ENCODE assay signal across 10 cellular contexts in genomic region chr12:111429760-111430417, GRCh38. TPM values are rescaled to one million over a fixed set of nuclear protein-coding genes. Genes with fewer than 3 reads are reported as not detected.
DNase-seq lines count a peak whose midpoint lies in the region; ATAC-seq and TF ChIP-seq lines count a peak whose summit lies in the region.
"Had no signal": no experiment of that assay in that cellular context is flagged by ENCODE, and none has a peak within 500 bp of the region (broad histone marks: within the 10 kb centered on the region; RNA-seq: fewer than 3 reads in every experiment).

No MANE protein-coding gene starts in this region.

- no peak overlapping the region for H2AFZ ChIP-seq in OCI-LY3 (ENCODE audit: low read depth, low read length)

- H3K4me2 ChIP-seq in OCI-LY3 (ENCODE audit: low read length): peak overlapping the region; percentile 78

- CTCF ChIA-PET in A673 (lab: Charles Lee): interaction anchor here (1.2 kb wide), 1 partner anchor 33 kb away, joined by 4 read pairs; no protein-coding TSS in a partner anchor
- CTCF ChIA-PET in activated naive CD4-positive, alpha-beta T cell treated with anti-CD3 and anti-CD28 coated beads, Interleukin-2, amount 10 ng/mL, durations not matched to agents 7 days and 5 days (lab: Charles Lee): interaction anchor here (0.8 to 4.3 kb wide), 8 partner anchors 14 to 33 kb away, joined by 3 to 27 read pairs (median 4); no protein-coding TSS in a partner anchor

- DNase-seq in A673 (ENCODE audit: low spot score) (peak; percentile 45), NCI-H226 (no peak), mucosa of gallbladder (ENCODE audit: low spot score) (no peak), MV-4-11 (lab: John Stamatoyannopoulos, UW) (no peak)
- DNase-seq in activated naive CD4-positive, alpha-beta T cell treated with anti-CD3 and anti-CD28 coated beads, Interleukin-2, amount 10 ng/mL, durations not matched to agents 7 days and 5 days: peak; percentile 85
- no peak for DNase-seq in natural killer cell treated with Interleukin-12 subunit alpha and Interleukin-12 subunit beta and Interleukin-15 and Interleukin-18, amount 100 ng/mL, for 72 hours (ENCODE audit: low spot score)
- DNase-seq: pancreas had no signal

- intact Hi-C loops in A673 (cut with micrococcal nuclease; ENCODE audit: unreplicated experiment): no loop called here

- H3K9ac ChIP-seq in OCI-LY3 (ENCODE audit: low read length): peak overlapping the region; percentile 18

- peaks cover 98% of the 10 kb centered on the region for H3K4me1 Mint-ChIP-seq in activated naive CD4-positive, alpha-beta T cell treated with anti-CD3 and anti-CD28 coated beads, Interleukin-2, amount 10 ng/mL, durations not matched to agents 7 days and 5 days
- H3K4me1 Mint-ChIP-seq in natural killer cell treated with Interleukin-12 subunit alpha and Interleukin-12 subunit beta and Interleukin-15 and Interleukin-18, amount 100 ng/mL, for 72 hours (ENCODE audit: low read depth in 2 of 2): peaks cover 75 to 78% of the 10 kb centered on the region in 2 donors

- ATAC-seq in natural killer cell treated with Interleukin-12 subunit alpha and Interleukin-12 subunit beta and Interleukin-15 and Interleukin-18, amount 100 ng/mL, for 72 hours: peak; percentile 17 to 39
- no peak for ATAC-seq in HG03139 (IDR thresholded peaks at IDR 0.05; ENCODE audit: unreplicated experiment)

- H4K20me1 ChIP-seq in OCI-LY3 (ENCODE audit: insufficient read depth, low read length): peaks cover 95% of the 10 kb centered on the region

- H3K27me3 ChIP-seq in A673 (replicated peaks; ENCODE audit: insufficient read depth, low read depth, low read length, poor library complexity) (no peaks in the 10 kb centered on the region), OCI-LY3 (ENCODE audit: low read depth, low read length) (peaks cover 36% of the 10 kb centered on the region)
- H3K27me3 ChIP-seq: pancreas had no signal

- H3K4me3 ChIP-seq in A673 (ENCODE audit: low read depth, low read length, poor library complexity, severe bottlenecking) (peak overlapping the region; percentile 16), OCI-LY3 (ENCODE audit: low read length) (peak overlapping the region; percentile 58)
- H3K4me3 ChIP-seq: pancreas had no signal

- peak overlapping the region; percentile 67 for H3K4me3 Mint-ChIP-seq in activated naive CD4-positive, alpha-beta T cell treated with anti-CD3 and anti-CD28 coated beads, Interleukin-2, amount 10 ng/mL, durations not matched to agents 7 days and 5 days
- peak overlapping the region; percentile 80 for H3K4me3 Mint-ChIP-seq in natural killer cell treated with Interleukin-12 subunit alpha and Interleukin-12 subunit beta and Interleukin-15 and Interleukin-18, amount 100 ng/mL, for 72 hours

- H3K4me1 ChIP-seq in A673 (ENCODE audit: insufficient read depth, low read length, poor library complexity, severe bottlenecking): peaks cover 75% of the 10 kb centered on the region
- H3K4me1 ChIP-seq in OCI-LY3 (ENCODE audit: low read length): peaks cover 36% of the 10 kb centered on the region

- peaks cover 22% of the 10 kb centered on the region for H3K79me2 ChIP-seq in OCI-LY3 (ENCODE audit: low read length)

- POLR2A ChIA-PET in A673 (lab: Charles Lee; ENCODE audit: low non-redundant PET): no interaction called here

- H3K9me3 ChIP-seq in A673 (ENCODE audit: low read depth, low read length, poor library complexity, severe bottlenecking) (no peaks in the 10 kb centered on the region), OCI-LY3 (ENCODE audit: insufficient read depth, low read length) (no peaks in the 10 kb centered on the region)
- H3K9me3 ChIP-seq: pancreas had no signal

- peak overlapping the region; percentile 74 for H3K27ac ChIP-seq in A673 (ENCODE audit: low read depth, low read length, poor library complexity, severe bottlenecking)
- H3K27ac ChIP-seq in OCI-LY3 (ENCODE audit: low read length): no peak overlapping the region
- H3K27ac ChIP-seq: C4-2B had no signal

- TF ChIP-seq CTCF in A673 (conservative IDR thresholded peaks at IDR 0.05; ENCODE audit: low read depth, low read length) (no peak), OCI-LY3 (IDR thresholded peaks at IDR 0.05; ENCODE audit: low read depth, low read length) (no peak)

- no peaks in the 10 kb centered on the region for H3K9me3 Mint-ChIP-seq in activated naive CD4-positive, alpha-beta T cell treated with anti-CD3 and anti-CD28 coated beads, Interleukin-2, amount 10 ng/mL, durations not matched to agents 7 days and 5 days
- no peaks in the 10 kb centered on the region for H3K9me3 Mint-ChIP-seq in natural killer cell treated with Interleukin-12 subunit alpha and Interleukin-12 subunit beta and Interleukin-15 and Interleukin-18, amount 100 ng/mL, for 72 hours

- H3K36me3 Mint-ChIP-seq in activated naive CD4-positive, alpha-beta T cell treated with anti-CD3 and anti-CD28 coated beads, Interleukin-2, amount 10 ng/mL, durations not matched to agents 7 days and 5 days: peaks cover 33% of the 10 kb centered on the region
- no peaks in the 10 kb centered on the region for H3K36me3 Mint-ChIP-seq in natural killer cell treated with Interleukin-12 subunit alpha and Interleukin-12 subunit beta and Interleukin-15 and Interleukin-18, amount 100 ng/mL, for 72 hours

- no TSS peak for BruUV-seq in A673 (replicated peaks; lab: Mats Ljungman, UMichigan)

- H3K27ac Mint-ChIP-seq in activated naive CD4-positive, alpha-beta T cell treated with anti-CD3 and anti-CD28 coated beads, Interleukin-2, amount 10 ng/mL, durations not matched to agents 7 days and 5 days: peak overlapping the region; percentile 100
- H3K27ac Mint-ChIP-seq in natural killer cell treated with Interleukin-12 subunit alpha and Interleukin-12 subunit beta and Interleukin-15 and Interleukin-18, amount 100 ng/mL, for 72 hours: peak overlapping the region; percentile 83 to 91

- peaks cover 13% of the 10 kb centered on the region for H3K36me3 ChIP-seq in A673 (ENCODE audit: insufficient read depth, low read length, poor library complexity, severe bottlenecking)
- H3K36me3 ChIP-seq in OCI-LY3 (replicated peaks; ENCODE audit: low read depth, low read length): peaks cover 9% of the 10 kb centered on the region
- H3K36me3 ChIP-seq: pancreas had no signal

- H3K27me3 Mint-ChIP-seq in activated naive CD4-positive, alpha-beta T cell treated with anti-CD3 and anti-CD28 coated beads, Interleukin-2, amount 10 ng/mL, durations not matched to agents 7 days and 5 days: peaks cover 2% of the 10 kb centered on the region
- peaks cover 0 to 2% of the 10 kb centered on the region in 2 donors for H3K27me3 Mint-ChIP-seq in natural killer cell treated with Interleukin-12 subunit alpha and Interleukin-12 subunit beta and Interleukin-15 and Interleukin-18, amount 100 ng/mL, for 72 hours

RNA-seq across cellular contexts. Expression of gene SH2B3, which starts 24.2 kb away (rescaled TPM):
- total RNA-seq in A673 (2021) (109 and 133 TPM in 2 replicates), mucosa of gallbladder (21.8 TPM)
- total RNA-seq in natural killer cell treated with Interleukin-12 subunit alpha and Interleukin-12 subunit beta and Interleukin-15 and Interleukin-18, amount 100 ng/mL, for 72 hours: 10 to 100 TPM in 1 of 2 donors, 1 to 10 TPM in 1; 10.0 to 12.2 TPM

Comparison
In these comparisons a context has a peak if more than half of its experiments do, and no peak if none do; other contexts are left out.
1. DNase-seq: peak in A673 (single experiment) and activated naive CD4-positive, alpha-beta T cell treated with anti-CD3 and anti-CD28 coated beads, Interleukin-2, amount 10 ng/mL, durations not matched to agents 7 days and 5 days (single experiment); none in natural killer cell treated with Interleukin-12 subunit alpha and Interleukin-12 subunit beta and Interleukin-15 and Interleukin-18, amount 100 ng/mL, for 72 hours (single experiment), NCI-H226 (single experiment), mucosa of gallbladder (single experiment) and MV-4-11 (single experiment).